Comparison of ENCODE assay signal across 1 cellular context in the genomic region with DNA sequence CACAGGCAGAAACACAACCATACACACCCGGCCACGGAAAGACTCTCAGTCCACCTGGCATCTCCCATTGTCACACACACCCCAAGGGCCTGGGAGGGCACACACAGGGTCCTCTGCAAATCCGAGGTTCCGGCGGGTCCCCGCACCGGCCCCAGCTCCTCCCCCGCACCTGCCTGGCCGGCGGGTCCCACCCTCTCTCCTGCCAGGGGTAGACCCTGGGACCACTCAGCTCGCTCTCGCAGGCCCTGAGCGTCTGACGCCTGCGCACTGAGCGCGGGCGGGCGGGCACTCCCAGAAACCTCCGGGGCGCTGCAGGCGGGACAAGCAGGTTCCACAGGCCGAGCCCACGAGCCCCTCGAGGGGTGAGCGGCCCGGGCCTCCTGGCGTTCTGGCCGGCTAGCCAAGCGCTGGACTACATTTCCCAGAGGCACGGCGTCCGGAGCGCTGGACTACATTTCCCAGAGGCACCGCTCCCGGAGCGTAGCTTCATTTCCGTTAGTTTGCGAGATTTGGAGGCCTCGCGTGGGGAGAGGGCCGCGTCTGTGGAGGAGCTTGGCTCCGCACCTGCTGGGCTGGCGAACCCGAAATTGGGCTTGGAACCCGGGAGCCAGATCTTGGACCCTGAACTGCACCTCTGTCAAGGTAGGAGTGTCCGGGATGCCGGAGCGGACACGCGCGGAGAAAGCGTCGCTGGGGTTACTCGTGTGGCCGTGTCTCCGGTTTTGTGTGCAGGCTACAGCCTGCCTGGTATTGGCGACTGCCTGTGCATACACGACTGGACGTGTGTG.
TF ChIP-seq lines count a peak whose summit lies in the region.

A gene (plus strand): TSS at position 505 of the 788 bp plus-strand sequence. CDS start 10,686 bp downstream, outside the sequence.

TF ChIP-seq in K562, 482 proteins besides CTCF, POLR2A, EP300 and RAD21 (continued from another document and continues in another):
- TF ChIP-seq, protein P1, sequence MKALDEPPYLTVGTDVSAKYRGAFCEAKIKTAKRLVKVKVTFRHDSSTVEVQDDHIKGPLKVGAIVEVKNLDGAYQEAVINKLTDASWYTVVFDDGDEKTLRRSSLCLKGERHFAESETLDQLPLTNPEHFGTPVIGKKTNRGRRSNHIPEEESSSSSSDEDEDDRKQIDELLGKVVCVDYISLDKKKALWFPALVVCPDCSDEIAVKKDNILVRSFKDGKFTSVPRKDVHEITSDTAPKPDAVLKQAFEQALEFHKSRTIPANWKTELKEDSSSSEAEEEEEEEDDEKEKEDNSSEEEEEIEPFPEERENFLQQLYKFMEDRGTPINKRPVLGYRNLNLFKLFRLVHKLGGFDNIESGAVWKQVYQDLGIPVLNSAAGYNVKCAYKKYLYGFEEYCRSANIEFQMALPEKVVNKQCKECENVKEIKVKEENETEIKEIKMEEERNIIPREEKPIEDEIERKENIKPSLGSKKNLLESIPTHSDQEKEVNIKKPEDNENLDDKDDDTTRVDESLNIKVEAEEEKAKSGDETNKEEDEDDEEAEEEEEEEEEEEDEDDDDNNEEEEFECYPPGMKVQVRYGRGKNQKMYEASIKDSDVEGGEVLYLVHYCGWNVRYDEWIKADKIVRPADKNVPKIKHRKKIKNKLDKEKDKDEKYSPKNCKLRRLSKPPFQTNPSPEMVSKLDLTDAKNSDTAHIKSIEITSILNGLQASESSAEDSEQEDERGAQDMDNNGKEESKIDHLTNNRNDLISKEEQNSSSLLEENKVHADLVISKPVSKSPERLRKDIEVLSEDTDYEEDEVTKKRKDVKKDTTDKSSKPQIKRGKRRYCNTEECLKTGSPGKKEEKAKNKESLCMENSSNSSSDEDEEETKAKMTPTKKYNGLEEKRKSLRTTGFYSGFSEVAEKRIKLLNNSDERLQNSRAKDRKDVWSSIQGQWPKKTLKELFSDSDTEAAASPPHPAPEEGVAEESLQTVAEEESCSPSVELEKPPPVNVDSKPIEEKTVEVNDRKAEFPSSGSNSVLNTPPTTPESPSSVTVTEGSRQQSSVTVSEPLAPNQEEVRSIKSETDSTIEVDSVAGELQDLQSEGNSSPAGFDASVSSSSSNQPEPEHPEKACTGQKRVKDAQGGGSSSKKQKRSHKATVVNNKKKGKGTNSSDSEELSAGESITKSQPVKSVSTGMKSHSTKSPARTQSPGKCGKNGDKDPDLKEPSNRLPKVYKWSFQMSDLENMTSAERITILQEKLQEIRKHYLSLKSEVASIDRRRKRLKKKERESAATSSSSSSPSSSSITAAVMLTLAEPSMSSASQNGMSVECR (CRISPR knock-in tag; IDR thresholded peaks at IDR 0.05) = 0 out of 2 replicates have a peak, but pooled peaks have one; percentile 43
- TF ChIP-seq, protein P2, sequence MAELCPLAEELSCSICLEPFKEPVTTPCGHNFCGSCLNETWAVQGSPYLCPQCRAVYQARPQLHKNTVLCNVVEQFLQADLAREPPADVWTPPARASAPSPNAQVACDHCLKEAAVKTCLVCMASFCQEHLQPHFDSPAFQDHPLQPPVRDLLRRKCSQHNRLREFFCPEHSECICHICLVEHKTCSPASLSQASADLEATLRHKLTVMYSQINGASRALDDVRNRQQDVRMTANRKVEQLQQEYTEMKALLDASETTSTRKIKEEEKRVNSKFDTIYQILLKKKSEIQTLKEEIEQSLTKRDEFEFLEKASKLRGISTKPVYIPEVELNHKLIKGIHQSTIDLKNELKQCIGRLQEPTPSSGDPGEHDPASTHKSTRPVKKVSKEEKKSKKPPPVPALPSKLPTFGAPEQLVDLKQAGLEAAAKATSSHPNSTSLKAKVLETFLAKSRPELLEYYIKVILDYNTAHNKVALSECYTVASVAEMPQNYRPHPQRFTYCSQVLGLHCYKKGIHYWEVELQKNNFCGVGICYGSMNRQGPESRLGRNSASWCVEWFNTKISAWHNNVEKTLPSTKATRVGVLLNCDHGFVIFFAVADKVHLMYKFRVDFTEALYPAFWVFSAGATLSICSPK (IDR thresholded peaks at IDR 0.05; ENCODE audit: borderline replicate concordance) = no peak
- no peak for TF ChIP-seq CBFA2T2 (conservative IDR thresholded peaks at IDR 0.05)
- TF ChIP-seq, protein P3, sequence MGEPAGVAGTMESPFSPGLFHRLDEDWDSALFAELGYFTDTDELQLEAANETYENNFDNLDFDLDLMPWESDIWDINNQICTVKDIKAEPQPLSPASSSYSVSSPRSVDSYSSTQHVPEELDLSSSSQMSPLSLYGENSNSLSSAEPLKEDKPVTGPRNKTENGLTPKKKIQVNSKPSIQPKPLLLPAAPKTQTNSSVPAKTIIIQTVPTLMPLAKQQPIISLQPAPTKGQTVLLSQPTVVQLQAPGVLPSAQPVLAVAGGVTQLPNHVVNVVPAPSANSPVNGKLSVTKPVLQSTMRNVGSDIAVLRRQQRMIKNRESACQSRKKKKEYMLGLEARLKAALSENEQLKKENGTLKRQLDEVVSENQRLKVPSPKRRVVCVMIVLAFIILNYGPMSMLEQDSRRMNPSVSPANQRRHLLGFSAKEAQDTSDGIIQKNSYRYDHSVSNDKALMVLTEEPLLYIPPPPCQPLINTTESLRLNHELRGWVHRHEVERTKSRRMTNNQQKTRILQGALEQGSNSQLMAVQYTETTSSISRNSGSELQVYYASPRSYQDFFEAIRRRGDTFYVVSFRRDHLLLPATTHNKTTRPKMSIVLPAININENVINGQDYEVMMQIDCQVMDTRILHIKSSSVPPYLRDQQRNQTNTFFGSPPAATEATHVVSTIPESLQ (CRISPR knock-in tag; IDR thresholded peaks at IDR 0.05) = no peak
- no peak for TF ChIP-seq ZNF253 (CRISPR knock-in tag; conservative IDR thresholded peaks at IDR 0.05)
- peak; percentile 47 for TF ChIP-seq MYC (IDR thresholded peaks at IDR 0.05; ENCODE audit: low read depth, low read length)
- TF ChIP-seq MYC (CRISPR knock-in tag; IDR thresholded peaks at IDR 0.05; ENCODE audit: borderline replicate concordance, low read depth) = no peak
- no peak for TF ChIP-seq CBFA2T3 (IDR thresholded peaks at IDR 0.05)
- no peak for TF ChIP-seq TCFL5 (CRISPR knock-in tag; conservative IDR thresholded peaks at IDR 0.05)
- TF ChIP-seq, protein P4, sequence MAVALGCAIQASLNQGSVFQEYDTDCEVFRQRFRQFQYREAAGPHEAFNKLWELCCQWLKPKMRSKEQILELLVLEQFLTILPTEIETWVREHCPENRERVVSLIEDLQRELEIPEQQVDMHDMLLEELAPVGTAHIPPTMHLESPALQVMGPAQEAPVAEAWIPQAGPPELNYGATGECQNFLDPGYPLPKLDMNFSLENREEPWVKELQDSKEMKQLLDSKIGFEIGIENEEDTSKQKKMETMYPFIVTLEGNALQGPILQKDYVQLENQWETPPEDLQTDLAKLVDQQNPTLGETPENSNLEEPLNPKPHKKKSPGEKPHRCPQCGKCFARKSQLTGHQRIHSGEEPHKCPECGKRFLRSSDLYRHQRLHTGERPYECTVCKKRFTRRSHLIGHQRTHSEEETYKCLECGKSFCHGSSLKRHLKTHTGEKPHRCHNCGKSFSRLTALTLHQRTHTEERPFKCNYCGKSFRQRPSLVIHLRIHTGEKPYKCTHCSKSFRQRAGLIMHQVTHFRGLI (CRISPR knock-in tag; IDR thresholded peaks at IDR 0.05) = no peak
- TF ChIP-seq XRCC3 (IDR thresholded peaks at IDR 0.05) = no peak
- TF ChIP-seq MTF1 (CRISPR knock-in tag; IDR thresholded peaks at IDR 0.05; ENCODE audit: borderline replicate concordance) = no peak
- TF ChIP-seq, protein P5, sequence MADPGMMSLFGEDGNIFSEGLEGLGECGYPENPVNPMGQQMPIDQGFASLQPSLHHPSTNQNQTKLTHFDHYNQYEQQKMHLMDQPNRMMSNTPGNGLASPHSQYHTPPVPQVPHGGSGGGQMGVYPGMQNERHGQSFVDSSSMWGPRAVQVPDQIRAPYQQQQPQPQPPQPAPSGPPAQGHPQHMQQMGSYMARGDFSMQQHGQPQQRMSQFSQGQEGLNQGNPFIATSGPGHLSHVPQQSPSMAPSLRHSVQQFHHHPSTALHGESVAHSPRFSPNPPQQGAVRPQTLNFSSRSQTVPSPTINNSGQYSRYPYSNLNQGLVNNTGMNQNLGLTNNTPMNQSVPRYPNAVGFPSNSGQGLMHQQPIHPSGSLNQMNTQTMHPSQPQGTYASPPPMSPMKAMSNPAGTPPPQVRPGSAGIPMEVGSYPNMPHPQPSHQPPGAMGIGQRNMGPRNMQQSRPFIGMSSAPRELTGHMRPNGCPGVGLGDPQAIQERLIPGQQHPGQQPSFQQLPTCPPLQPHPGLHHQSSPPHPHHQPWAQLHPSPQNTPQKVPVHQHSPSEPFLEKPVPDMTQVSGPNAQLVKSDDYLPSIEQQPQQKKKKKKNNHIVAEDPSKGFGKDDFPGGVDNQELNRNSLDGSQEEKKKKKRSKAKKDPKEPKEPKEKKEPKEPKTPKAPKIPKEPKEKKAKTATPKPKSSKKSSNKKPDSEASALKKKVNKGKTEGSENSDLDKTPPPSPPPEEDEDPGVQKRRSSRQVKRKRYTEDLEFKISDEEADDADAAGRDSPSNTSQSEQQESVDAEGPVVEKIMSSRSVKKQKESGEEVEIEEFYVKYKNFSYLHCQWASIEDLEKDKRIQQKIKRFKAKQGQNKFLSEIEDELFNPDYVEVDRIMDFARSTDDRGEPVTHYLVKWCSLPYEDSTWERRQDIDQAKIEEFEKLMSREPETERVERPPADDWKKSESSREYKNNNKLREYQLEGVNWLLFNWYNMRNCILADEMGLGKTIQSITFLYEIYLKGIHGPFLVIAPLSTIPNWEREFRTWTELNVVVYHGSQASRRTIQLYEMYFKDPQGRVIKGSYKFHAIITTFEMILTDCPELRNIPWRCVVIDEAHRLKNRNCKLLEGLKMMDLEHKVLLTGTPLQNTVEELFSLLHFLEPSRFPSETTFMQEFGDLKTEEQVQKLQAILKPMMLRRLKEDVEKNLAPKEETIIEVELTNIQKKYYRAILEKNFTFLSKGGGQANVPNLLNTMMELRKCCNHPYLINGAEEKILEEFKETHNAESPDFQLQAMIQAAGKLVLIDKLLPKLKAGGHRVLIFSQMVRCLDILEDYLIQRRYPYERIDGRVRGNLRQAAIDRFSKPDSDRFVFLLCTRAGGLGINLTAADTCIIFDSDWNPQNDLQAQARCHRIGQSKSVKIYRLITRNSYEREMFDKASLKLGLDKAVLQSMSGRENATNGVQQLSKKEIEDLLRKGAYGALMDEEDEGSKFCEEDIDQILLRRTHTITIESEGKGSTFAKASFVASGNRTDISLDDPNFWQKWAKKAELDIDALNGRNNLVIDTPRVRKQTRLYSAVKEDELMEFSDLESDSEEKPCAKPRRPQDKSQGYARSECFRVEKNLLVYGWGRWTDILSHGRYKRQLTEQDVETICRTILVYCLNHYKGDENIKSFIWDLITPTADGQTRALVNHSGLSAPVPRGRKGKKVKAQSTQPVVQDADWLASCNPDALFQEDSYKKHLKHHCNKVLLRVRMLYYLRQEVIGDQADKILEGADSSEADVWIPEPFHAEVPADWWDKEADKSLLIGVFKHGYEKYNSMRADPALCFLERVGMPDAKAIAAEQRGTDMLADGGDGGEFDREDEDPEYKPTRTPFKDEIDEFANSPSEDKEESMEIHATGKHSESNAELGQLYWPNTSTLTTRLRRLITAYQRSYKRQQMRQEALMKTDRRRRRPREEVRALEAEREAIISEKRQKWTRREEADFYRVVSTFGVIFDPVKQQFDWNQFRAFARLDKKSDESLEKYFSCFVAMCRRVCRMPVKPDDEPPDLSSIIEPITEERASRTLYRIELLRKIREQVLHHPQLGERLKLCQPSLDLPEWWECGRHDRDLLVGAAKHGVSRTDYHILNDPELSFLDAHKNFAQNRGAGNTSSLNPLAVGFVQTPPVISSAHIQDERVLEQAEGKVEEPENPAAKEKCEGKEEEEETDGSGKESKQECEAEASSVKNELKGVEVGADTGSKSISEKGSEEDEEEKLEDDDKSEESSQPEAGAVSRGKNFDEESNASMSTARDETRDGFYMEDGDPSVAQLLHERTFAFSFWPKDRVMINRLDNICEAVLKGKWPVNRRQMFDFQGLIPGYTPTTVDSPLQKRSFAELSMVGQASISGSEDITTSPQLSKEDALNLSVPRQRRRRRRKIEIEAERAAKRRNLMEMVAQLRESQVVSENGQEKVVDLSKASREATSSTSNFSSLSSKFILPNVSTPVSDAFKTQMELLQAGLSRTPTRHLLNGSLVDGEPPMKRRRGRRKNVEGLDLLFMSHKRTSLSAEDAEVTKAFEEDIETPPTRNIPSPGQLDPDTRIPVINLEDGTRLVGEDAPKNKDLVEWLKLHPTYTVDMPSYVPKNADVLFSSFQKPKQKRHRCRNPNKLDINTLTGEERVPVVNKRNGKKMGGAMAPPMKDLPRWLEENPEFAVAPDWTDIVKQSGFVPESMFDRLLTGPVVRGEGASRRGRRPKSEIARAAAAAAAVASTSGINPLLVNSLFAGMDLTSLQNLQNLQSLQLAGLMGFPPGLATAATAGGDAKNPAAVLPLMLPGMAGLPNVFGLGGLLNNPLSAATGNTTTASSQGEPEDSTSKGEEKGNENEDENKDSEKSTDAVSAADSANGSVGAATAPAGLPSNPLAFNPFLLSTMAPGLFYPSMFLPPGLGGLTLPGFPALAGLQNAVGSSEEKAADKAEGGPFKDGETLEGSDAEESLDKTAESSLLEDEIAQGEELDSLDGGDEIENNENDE (IDR thresholded peaks at IDR 0.05; ENCODE audit: low read depth, low read length) = no peak
- TF ChIP-seq, protein P6, sequence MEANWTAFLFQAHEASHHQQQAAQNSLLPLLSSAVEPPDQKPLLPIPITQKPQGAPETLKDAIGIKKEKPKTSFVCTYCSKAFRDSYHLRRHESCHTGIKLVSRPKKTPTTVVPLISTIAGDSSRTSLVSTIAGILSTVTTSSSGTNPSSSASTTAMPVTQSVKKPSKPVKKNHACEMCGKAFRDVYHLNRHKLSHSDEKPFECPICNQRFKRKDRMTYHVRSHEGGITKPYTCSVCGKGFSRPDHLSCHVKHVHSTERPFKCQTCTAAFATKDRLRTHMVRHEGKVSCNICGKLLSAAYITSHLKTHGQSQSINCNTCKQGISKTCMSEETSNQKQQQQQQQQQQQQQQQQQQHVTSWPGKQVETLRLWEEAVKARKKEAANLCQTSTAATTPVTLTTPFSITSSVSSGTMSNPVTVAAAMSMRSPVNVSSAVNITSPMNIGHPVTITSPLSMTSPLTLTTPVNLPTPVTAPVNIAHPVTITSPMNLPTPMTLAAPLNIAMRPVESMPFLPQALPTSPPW (CRISPR knock-in tag; IDR thresholded peaks at IDR 0.05) = peak; percentile 64
- TF ChIP-seq FOXM1 (IDR thresholded peaks at IDR 0.05; ENCODE audit: low read depth) = no peak
- TF ChIP-seq FOXM1 (CRISPR knock-in tag; IDR thresholded peaks at IDR 0.05; ENCODE audit: low read depth) = no peak
